8 cellular contexts compared by ENCODE assay signal in the genomic region with DNA sequence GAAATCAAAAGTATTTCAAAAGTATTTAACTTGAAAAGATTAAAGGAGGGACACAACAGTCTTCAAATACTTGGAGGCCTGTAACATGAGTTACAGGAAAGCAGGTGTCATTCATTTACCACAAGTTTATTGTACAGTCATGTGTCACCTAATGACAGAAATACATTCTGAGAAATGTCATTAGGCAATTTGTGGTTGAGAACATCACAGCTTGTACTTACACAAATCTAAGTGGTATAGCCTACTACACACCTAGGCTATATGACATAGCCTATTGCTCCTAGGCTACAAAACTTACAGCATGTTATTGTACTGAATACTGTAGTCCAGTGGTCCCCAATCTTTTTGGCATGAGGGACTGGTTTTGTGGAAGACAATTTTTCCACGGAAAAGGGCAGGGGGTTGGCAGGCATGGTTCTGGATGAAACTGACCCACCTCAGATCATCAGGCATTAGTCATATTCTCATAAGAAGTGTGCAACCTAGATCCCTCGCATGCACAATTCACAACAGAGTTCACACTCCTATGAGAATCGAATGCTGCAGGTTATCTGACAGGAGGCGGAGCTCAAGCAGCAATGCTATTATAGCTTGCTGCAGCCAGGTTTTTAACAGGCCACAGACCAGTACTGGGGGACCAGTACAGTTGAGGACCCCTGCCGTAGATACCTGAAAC. TPM values are rescaled to one million over a fixed set of nuclear protein-coding genes. Genes with fewer than 3 reads are reported as not detected.
DNase-seq lines count a peak whose midpoint lies in the region; ATAC-seq and FAIRE-seq lines count a peak whose summit lies in the region.

No MANE protein-coding gene starts in this region.

- no peak for FAIRE-seq in small intestine (lab: Jason Lieb, UNC)

- H3K9me3 ChIP-seq in CD4-positive, CD25-positive, alpha-beta regulatory T cell (ENCODE audit: control insufficient read depth in 2 of 2, low read length in 2 of 2): no peaks in the 10 kb centered on the region
- no peaks in the 10 kb centered on the region for H3K9me3 ChIP-seq in small intestine (ENCODE audit: control insufficient read depth, low read depth)

- H3K4me1 ChIP-seq in CD4-positive, CD25-positive, alpha-beta regulatory T cell (ENCODE audit: control insufficient read depth, insufficient read depth, low read length, poor library complexity, severe bottlenecking): peaks cover 89% of the 10 kb centered on the region
- peaks cover 0 to 21% of the 10 kb centered on the region in 2 donors for H3K4me1 ChIP-seq in small intestine (ENCODE audit: control insufficient read depth in 2 of 2, insufficient read depth in 1 of 2, low read depth in 1 of 2, low read length in 1 of 2)

- 58 to 71% (median 69%) methylated on average over 5 of the region's 5 CpGs for WGBS in small intestine, 3 donors

- peak overlapping the region; percentile 51 to 84 (median 66) for H3K4me3 Mint-ChIP-seq in CD4-positive, CD25-positive, alpha-beta regulatory T cell
- peak overlapping the region; percentile 62 for H3K4me3 Mint-ChIP-seq in activated naive CD8-positive, alpha-beta T cell treated with anti-CD3 and anti-CD28 coated beads, Interleukin-2, amount 50 U/mL, for 24 hours

- H3K4me1 Mint-ChIP-seq in CD4-positive, CD25-positive, alpha-beta regulatory T cell: peaks cover 31 to 45% (median 42%) of the 10 kb centered on the region in 4 donors
- H3K4me1 Mint-ChIP-seq in activated naive CD8-positive, alpha-beta T cell treated with anti-CD3 and anti-CD28 coated beads, Interleukin-2, amount 50 U/mL, for 24 hours: peaks cover 52% of the 10 kb centered on the region

- DNase-seq in CD4-positive, CD25-positive, alpha-beta regulatory T cell: peak in 2 of 3 donors; percentile 65 to 90
- DNase-seq in activated naive CD8-positive, alpha-beta T cell treated with anti-CD3 and anti-CD28 coated beads, Interleukin-2, amount 50 U/mL, for 24 hours: no peak
- peak; percentile 66 for DNase-seq in small intestine
- DNase-seq in NCI-H1048 (lab: John Stamatoyannopoulos, UW): no peak
- no peak for DNase-seq in inferior parietal cortex (ENCODE audit: extremely low spot score)
- DNase-seq in HPDE6-E6E7 (ENCODE audit: extremely low spot score): no peak

- H3K27ac Mint-ChIP-seq in CD4-positive, CD25-positive, alpha-beta regulatory T cell: peak overlapping the region in 1 of 3 donors; percentile 91
- H3K27ac Mint-ChIP-seq in activated naive CD8-positive, alpha-beta T cell treated with anti-CD3 and anti-CD28 coated beads, Interleukin-2, amount 50 U/mL, for 24 hours: peak overlapping the region; percentile 92

- peak overlapping the region; percentile 65 for H3K4me3 ChIP-seq in CD4-positive, CD25-positive, alpha-beta regulatory T cell (ENCODE audit: low read depth, low read length)
- no peak overlapping the region for H3K4me3 ChIP-seq in small intestine (ENCODE audit: low read depth in 1 of 2, low read length in 2 of 2)

- H3K9me3 Mint-ChIP-seq in CD4-positive, CD25-positive, alpha-beta regulatory T cell: no peaks in the 10 kb centered on the region
- no peaks in the 10 kb centered on the region for H3K9me3 Mint-ChIP-seq in activated naive CD8-positive, alpha-beta T cell treated with anti-CD3 and anti-CD28 coated beads, Interleukin-2, amount 50 U/mL, for 24 hours

- peaks cover 9% of the 10 kb centered on the region for H3K36me3 Mint-ChIP-seq in CD4-positive, CD25-positive, alpha-beta regulatory T cell
- peaks cover 5% of the 10 kb centered on the region for H3K36me3 Mint-ChIP-seq in activated naive CD8-positive, alpha-beta T cell treated with anti-CD3 and anti-CD28 coated beads, Interleukin-2, amount 50 U/mL, for 24 hours (ENCODE audit: low read depth)

- peak overlapping the region; percentile 88 for H3K27ac ChIP-seq in CD4-positive, CD25-positive, alpha-beta regulatory T cell (ENCODE audit: insufficient read depth, low read length, poor library complexity, severe bottlenecking)
- peak overlapping the region; percentile 49 to 50 for H3K27ac ChIP-seq in small intestine (ENCODE audit: low read depth in 1 of 2, low read length in 1 of 2)

- peak; percentile 73 to 75 for ATAC-seq in CD4-positive, CD25-positive, alpha-beta regulatory T cell (ENCODE audit: low read depth in 2 of 2)
- ATAC-seq in GM19397 (IDR thresholded peaks at IDR 0.05; ENCODE audit: unreplicated experiment) (peak; percentile 51), HG03354 (IDR thresholded peaks at IDR 0.05; ENCODE audit: poor library complexity, severe bottlenecking, unreplicated experiment) (peak; percentile 78)
- ATAC-seq in activated naive CD8-positive, alpha-beta T cell treated with anti-CD3 and anti-CD28 coated beads, Interleukin-2, amount 50 U/mL, for 24 hours: peak; percentile 85

- no peaks in the 10 kb centered on the region for H3K27me3 Mint-ChIP-seq in CD4-positive, CD25-positive, alpha-beta regulatory T cell
- no peaks in the 10 kb centered on the region for H3K27me3 Mint-ChIP-seq in activated naive CD8-positive, alpha-beta T cell treated with anti-CD3 and anti-CD28 coated beads, Interleukin-2, amount 50 U/mL, for 24 hours

- no peaks in the 10 kb centered on the region for H3K27me3 ChIP-seq in CD4-positive, CD25-positive, alpha-beta regulatory T cell (ENCODE audit: control insufficient read depth, insufficient read depth, low read length)
- no peaks in the 10 kb centered on the region for H3K27me3 ChIP-seq in small intestine (ENCODE audit: control insufficient read depth in 2 of 2, insufficient read depth in 2 of 2, low read length in 2 of 2)

- peaks cover 4% of the 10 kb centered on the region for H3K36me3 ChIP-seq in CD4-positive, CD25-positive, alpha-beta regulatory T cell (ENCODE audit: control insufficient read depth, insufficient read depth, low read length)
- H3K36me3 ChIP-seq in small intestine (ENCODE audit: control insufficient read depth in 2 of 2, insufficient read depth in 2 of 2, low read length in 2 of 2): peaks cover 0 to 2% of the 10 kb centered on the region in 2 donors

RNA-seq across cellular contexts. Expression of gene PHTF1, which starts 25.0 kb away (rescaled TPM):
- total RNA-seq in CD4-positive, CD25-positive, alpha-beta regulatory T cell: 16.7 TPM
- 10 to 100 TPM; 11.1 to 22.7 (median 15.3) TPM for polyA plus RNA-seq in CD4-positive, CD25-positive, alpha-beta regulatory T cell
- polyA plus RNA-seq in small intestine: 1 to 10 TPM in 2 of 3 donors, under 1 TPM in 1; 0.67 to 5.0 (median 2.7) TPM

RNA-seq across cellular contexts. Expression of gene RSBN1, which starts 28.0 kb away (rescaled TPM):
- 52.1 TPM for total RNA-seq in CD4-positive, CD25-positive, alpha-beta regulatory T cell
- polyA plus RNA-seq in CD4-positive, CD25-positive, alpha-beta regulatory T cell: 10 to 100 TPM; 43.8 to 52.7 (median 49.8) TPM
- 1 to 10 TPM; 4.7 to 7.0 (median 5.1) TPM for polyA plus RNA-seq in small intestine

Comparison
In these comparisons a context has a peak if more than half of its experiments do, and no peak if none do; other contexts are left out.
1. DNase-seq: peak in CD4-positive, CD25-positive, alpha-beta regulatory T cell (2 of 3) and small intestine (single experiment); none in activated naive CD8-positive, alpha-beta T cell treated with anti-CD3 and anti-CD28 coated beads, Interleukin-2, amount 50 U/mL, for 24 hours (single experiment), NCI-H1048 (single experiment), inferior parietal cortex (single experiment) and HPDE6-E6E7 (single experiment).
2. RNA of gene RSBN1, which starts 28.0 kb away (polyA plus RNA-seq): 43.8 to 52.7 TPM in CD4-positive, CD25-positive, alpha-beta regulatory T cell; 4.7 to 7.0 TPM in small intestine; every median in the first group is over 4 times any median in the second.
3. Peak in every context shown above with its lines, with median percentiles within 50 percentile points of each other: ATAC-seq.